In the genomic region with DNA sequence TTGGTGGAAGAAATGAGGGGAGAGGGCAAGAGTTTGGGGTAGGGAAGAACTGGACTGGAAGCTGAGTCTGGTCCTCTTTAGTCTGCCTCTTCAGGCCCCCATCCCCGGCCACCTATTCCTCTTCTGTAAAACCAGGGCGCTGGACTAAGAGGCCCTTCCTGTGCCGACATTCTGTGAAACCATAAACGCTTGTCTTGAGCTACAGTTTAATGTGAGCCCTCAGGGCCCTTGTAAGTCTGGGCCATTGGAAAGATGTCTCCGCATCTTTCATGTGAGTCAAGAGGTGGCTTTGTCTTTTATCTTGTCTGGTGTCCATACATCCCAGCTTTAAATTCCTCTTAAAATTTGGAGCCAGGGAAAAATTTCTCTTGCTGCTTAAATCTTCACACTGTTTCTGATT, we compare ENCODE assay signal across 23 cellular contexts.
"Had no signal": no experiment of that assay in that cellular context is flagged by ENCODE, and none has a peak within 500 bp of the region (broad histone marks: within the 10 kb centered on the region; RNA-seq: fewer than 3 reads in every experiment).

No MANE protein-coding gene starts in this region.

- H3K27me3 ChIP-seq: neural progenitor cell, ovary, right atrium auricular region, right lobe of liver, tibial nerve, upper lobe of left lung had no signal

- H3K4me3 ChIP-seq: left ventricle myocardium inferior, lung, neural progenitor cell, ovary, right atrium auricular region, right lobe of liver, smooth muscle cell, tibial nerve, upper lobe of left lung had no signal

- H3K9me3 ChIP-seq: ovary, right atrium auricular region, upper lobe of left lung had no signal

- DNase-seq: hippocampal formation; kidney; left ventricle myocardium inferior; mesendoderm; naive B cell; natural killer cell; nephron progenitor cell; ovary; right lobe of liver; stimulated activated CD4-positive, alpha-beta T cell treated with anti-CD3 and anti-CD28 coated beads, Interleukin-1b, Interleukin-23, amount 100 ng/mL, for 48 hours; stimulated activated CD4-positive, alpha-beta T cell treated with anti-CD3 and anti-CD28 coated beads, Interleukin-2, amount 100 ng/mL, for 48 hours; stimulated activated CD4-positive, alpha-beta T cell treated with anti-CD3 and anti-CD28 coated beads, Interleukin-4, amount 100 ng/mL, for 4 hours; stimulated activated CD8-positive, alpha-beta memory T cell treated with anti-CD3 and anti-CD28 coated beads, Interleukin-4, amount 100 ng/mL, for 48 hours; stimulated activated naive CD4-positive, alpha-beta T cell treated with Interleukin-2 at 50 U/mL for 16 hours; stimulated activated naive CD8-positive, alpha-beta T cell treated with anti-CD3 and anti-CD28 coated beads, Interleukin-15, amount 100 ng/mL, for 72 hours; substantia nigra; upper lobe of left lung had no signal

- ATAC-seq: natural killer cell; stimulated activated memory B cell treated with anti-CD40 and anti-IgM and Interleukin-4, amounts not matched to agents 10 μg/mL and 1 μg/mL and 100 μg/mL, for 72 hours; stimulated activated naive CD8-positive, alpha-beta T cell treated with anti-CD3 and anti-CD28 coated beads, Interleukin-15, amount 100 ng/mL, for 72 hours had no signal

- H3K36me3 ChIP-seq: left ventricle myocardium inferior, neural progenitor cell, ovary, right atrium auricular region, right lobe of liver, tibial nerve, upper lobe of left lung had no signal

- H3K27ac ChIP-seq: left ventricle myocardium inferior, neural progenitor cell, ovary, right atrium auricular region, right lobe of liver, tibial nerve, upper lobe of left lung had no signal
